In the genomic region with DNA sequence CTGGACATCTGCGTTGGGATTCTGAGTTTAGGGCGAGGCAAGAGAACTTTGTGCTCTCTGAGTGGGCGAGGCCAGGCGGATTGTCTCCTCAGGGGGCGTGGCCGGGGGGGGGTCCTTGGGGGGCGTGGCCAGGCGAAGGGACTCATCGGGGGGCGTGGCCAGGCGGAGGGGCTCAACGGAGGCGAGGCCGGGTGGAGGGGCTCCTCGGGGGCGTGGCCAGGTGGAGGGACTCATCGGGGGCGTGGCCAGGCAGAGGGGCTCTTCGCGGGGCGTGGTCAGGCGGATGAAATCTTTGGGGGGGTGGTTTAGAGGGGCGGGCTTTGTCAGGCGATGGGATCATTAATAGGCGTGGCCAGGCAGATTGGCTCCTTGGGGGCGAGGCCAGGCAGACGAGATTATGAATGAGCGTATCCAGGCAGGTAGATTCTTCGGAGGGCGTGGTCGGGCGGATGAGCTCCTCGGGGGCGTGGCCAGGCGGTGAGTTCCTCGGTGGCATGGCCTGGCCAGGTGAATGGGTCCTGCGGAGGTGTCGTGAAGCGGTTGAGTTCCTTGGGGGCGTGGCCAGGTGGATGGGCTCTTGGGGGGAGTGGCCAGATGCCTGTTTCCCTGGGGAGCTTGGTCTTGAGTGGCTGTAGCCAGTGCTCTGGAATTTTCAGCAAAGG, we compare ENCODE assay signal across 1 cellular context.
TF ChIP-seq lines count a peak whose summit lies in the region.

No MANE protein-coding gene starts in this region.

TF ChIP-seq in HCT116, 20 proteins besides CTCF, POLR2A, EP300 and RAD21:
- TF ChIP-seq SP1 (IDR thresholded peaks at IDR 0.05; ENCODE audit: low read depth): peak; percentile 30; the same call in 1 of the 2 replicates
- TF ChIP-seq ELF1 (IDR thresholded peaks at IDR 0.05; ENCODE audit: borderline replicate concordance, low read depth): no peak
